In the genomic region with DNA sequence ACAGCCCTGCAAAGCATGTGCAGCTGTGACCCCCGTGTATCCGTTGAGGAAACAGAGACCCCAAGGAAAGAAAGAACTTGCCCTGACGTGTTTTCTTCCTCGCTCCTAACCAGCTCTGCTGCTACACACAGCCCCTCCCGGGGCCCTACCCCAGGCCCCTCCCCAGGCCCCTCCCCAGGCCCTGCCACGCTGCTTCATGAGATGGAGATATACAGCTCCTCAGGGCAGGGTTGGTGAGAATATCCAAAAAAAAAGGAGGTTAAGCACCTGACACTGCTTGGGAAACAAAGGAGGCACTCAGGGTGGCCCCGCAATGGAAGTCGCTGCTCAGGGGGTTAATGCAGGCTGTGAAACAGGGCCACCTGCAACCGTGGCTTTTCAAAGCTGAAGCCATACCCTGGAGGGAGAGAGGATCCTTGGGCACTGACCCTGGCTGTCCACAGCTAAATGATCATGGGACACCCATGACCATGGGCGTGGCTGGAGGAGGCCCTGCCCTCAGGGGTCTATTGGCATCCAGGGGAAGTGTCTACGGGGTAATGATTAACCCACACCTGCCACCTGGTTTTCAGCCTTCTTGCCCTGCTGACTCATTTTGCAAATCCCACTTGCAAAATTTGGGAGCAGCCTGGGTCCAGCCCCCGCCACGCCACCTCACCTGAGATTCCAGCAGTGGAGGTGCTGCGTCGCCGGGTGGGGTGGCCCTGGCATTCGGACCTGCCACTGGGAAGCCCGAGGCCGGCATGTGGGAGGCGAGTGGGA, we compare ENCODE assay signal across 13 cellular contexts.
"Had no signal": no experiment of that assay in that cellular context is flagged by ENCODE, and none has a peak within 500 bp of the region (broad histone marks: within the 10 kb centered on the region; RNA-seq: fewer than 3 reads in every experiment).

No MANE protein-coding gene starts in this region.

- H3K4me3 Mint-ChIP-seq: activated B cell treated with CpG ODN at 0.5 μM for 24 hours; activated CD4-positive, alpha-beta T cell treated with anti-CD3 and anti-CD28 coated beads, Interleukin-2, amount 10 ng/mL, durations not matched to agents 7 days and 5 days; T-helper 1 cell treated with Interleukin-12 subunit alpha and Interleukin-12 subunit beta and Interleukin-4 antibody, amounts not matched to agents 30 μg/mL and 1 μg/mL, for 36 hours had no signal

- H3K36me3 ChIP-seq: adrenal gland, heart left ventricle, neutrophil, right atrium auricular region, thyroid gland had no signal

- H3K4me1 ChIP-seq: adrenal gland, right atrium auricular region, thyroid gland had no signal

- H3K9me3 Mint-ChIP-seq: activated CD4-positive, alpha-beta T cell treated with anti-CD3 and anti-CD28 coated beads, Interleukin-2, amount 10 ng/mL, durations not matched to agents 7 days and 5 days; T-helper 1 cell treated with Interleukin-12 subunit alpha and Interleukin-12 subunit beta and Interleukin-4 antibody, amounts not matched to agents 30 μg/mL and 1 μg/mL, for 36 hours had no signal

- H3K4me3 ChIP-seq: adrenal gland, heart left ventricle, right atrium auricular region, smooth muscle cell, thyroid gland had no signal

- H3K27ac ChIP-seq: adrenal gland, heart left ventricle, neutrophil, right atrium auricular region, thyroid gland had no signal

- H3K27ac Mint-ChIP-seq: activated B cell treated with CpG ODN at 0.5 μM for 24 hours; activated CD4-positive, alpha-beta T cell treated with anti-CD3 and anti-CD28 coated beads, Interleukin-2, amount 10 ng/mL, durations not matched to agents 7 days and 5 days; T-helper 1 cell treated with Interleukin-12 subunit alpha and Interleukin-12 subunit beta and Interleukin-4 antibody, amounts not matched to agents 30 μg/mL and 1 μg/mL, for 36 hours had no signal

- DNase-seq: activated B cell treated with CpG ODN at 0.5 μM for 24 hours; activated CD4-positive, alpha-beta T cell treated with anti-CD3 and anti-CD28 coated beads, Interleukin-2, amount 10 ng/mL, durations not matched to agents 7 days and 5 days; activated naive CD4-positive, alpha-beta T cell treated with anti-CD3 and anti-CD28 coated beads, Interleukin-2, amount 50 U/mL, for 16 hours; adrenal gland; effector CD4-positive, alpha-beta T cell; islet precursor cell; naive B cell; thyroid gland had no signal

- ATAC-seq: heart left ventricle had no signal

- H3K9me3 ChIP-seq: adrenal gland, neutrophil, right atrium auricular region, thyroid gland had no signal

- H3K27me3 Mint-ChIP-seq: activated CD4-positive, alpha-beta T cell treated with anti-CD3 and anti-CD28 coated beads, Interleukin-2, amount 10 ng/mL, durations not matched to agents 7 days and 5 days had no signal

- H3K27me3 ChIP-seq: adrenal gland, right atrium auricular region, thyroid gland had no signal

- H3K4me2 ChIP-seq: smooth muscle cell had no signal
